Comparison of ENCODE assay signal across 1 cellular context in genomic region chr6:7341989-7342742, GRCh38.
TF ChIP-seq lines count a peak whose summit lies in the region.

No MANE protein-coding gene starts in this region.

TF ChIP-seq in HepG2, 621 proteins besides CTCF, POLR2A, EP300 and RAD21 (continued from another document and continues in another):
- no peak for TF ChIP-seq BCL3 (CRISPR knock-in tag; IDR thresholded peaks at IDR 0.05)
- TF ChIP-seq KMT2A (CRISPR knock-in tag; IDR thresholded peaks at IDR 0.05), result no peak
- no peak for TF ChIP-seq SMARCC2 (IDR thresholded peaks at IDR 0.05)
- TF ChIP-seq WIZ (CRISPR knock-in tag; IDR thresholded peaks at IDR 0.05), result no peak
- TF ChIP-seq FOXP4 (CRISPR knock-in tag; IDR thresholded peaks at IDR 0.05), result peak; percentile 59; the same call in 1 of the 2 replicates
- peak; percentile 62; the same call in 1 of the 2 replicates for TF ChIP-seq HMG20A (CRISPR knock-in tag; IDR thresholded peaks at IDR 0.05; ENCODE audit: borderline replicate concordance)
- TF ChIP-seq ZNF513 (CRISPR knock-in tag; conservative IDR thresholded peaks at IDR 0.05), result no peak
- no peak for TF ChIP-seq PATZ1 (CRISPR knock-in tag; IDR thresholded peaks at IDR 0.05)
- TF ChIP-seq NFE2L1 (CRISPR knock-in tag; IDR thresholded peaks at IDR 0.05; ENCODE audit: borderline replicate concordance), result no peak
- TF ChIP-seq MIER3 (CRISPR knock-in tag; IDR thresholded peaks at IDR 0.05; ENCODE audit: borderline replicate concordance), result 0 out of 2 replicates have a peak, but pooled peaks have one; percentile 46
- TF ChIP-seq SPEN (CRISPR knock-in tag; IDR thresholded peaks at IDR 0.05; ENCODE audit: low read depth), result 0 out of 2 replicates have a peak, but pooled peaks have one; percentile 23
- no peak for TF ChIP-seq ZNF589 (CRISPR knock-in tag; conservative IDR thresholded peaks at IDR 0.05)
- no peak for TF ChIP-seq ZNF558 (CRISPR knock-in tag; IDR thresholded peaks at IDR 0.05; ENCODE audit: borderline replicate concordance)
- TF ChIP-seq ZNF710 (CRISPR knock-in tag; IDR thresholded peaks at IDR 0.05; ENCODE audit: borderline replicate concordance), result 0 out of 2 replicates have a peak, but pooled peaks have one; percentile 27
- TF ChIP-seq THRA (CRISPR knock-in tag; IDR thresholded peaks at IDR 0.05; ENCODE audit: borderline replicate concordance), result no peak; the same call in 1 of the 2 replicates
- peak; percentile 70 for TF ChIP-seq ZNF768 (CRISPR knock-in tag; IDR thresholded peaks at IDR 0.05)
- TF ChIP-seq ATF4 (CRISPR knock-in tag; IDR thresholded peaks at IDR 0.05), result peak in 1 of 2 experiments; percentile 44; a peak in 1 of 4 replicates
- peak; percentile 95 for TF ChIP-seq ZNF652 (CRISPR knock-in tag; IDR thresholded peaks at IDR 0.05; ENCODE audit: borderline replicate concordance, low read depth)
- no peak for TF ChIP-seq CBX2 (IDR thresholded peaks at IDR 0.05; ENCODE audit: low read depth, low read length)
- TF ChIP-seq CBX2 (CRISPR knock-in tag; IDR thresholded peaks at IDR 0.05; ENCODE audit: low read depth), result no peak
- no peak for TF ChIP-seq ZNF225 (CRISPR knock-in tag; IDR thresholded peaks at IDR 0.05)
- TF ChIP-seq THAP7 (CRISPR knock-in tag; IDR thresholded peaks at IDR 0.05), result no peak
- no peak for TF ChIP-seq DDIT3 (CRISPR knock-in tag; IDR thresholded peaks at IDR 0.05)
- TF ChIP-seq ZSCAN20 (CRISPR knock-in tag; IDR thresholded peaks at IDR 0.05; ENCODE audit: borderline replicate concordance), result no peak
- no peak for TF ChIP-seq MTF1 (CRISPR knock-in tag; IDR thresholded peaks at IDR 0.05)
- no peak for TF ChIP-seq REPIN1 (CRISPR knock-in tag; IDR thresholded peaks at IDR 0.05; ENCODE audit: borderline replicate concordance, low read depth)
- no peak for TF ChIP-seq IKZF4 (CRISPR knock-in tag; IDR thresholded peaks at IDR 0.05; ENCODE audit: borderline replicate concordance, low read depth, not compliant biosample characterization)
- TF ChIP-seq CBX5 (CRISPR knock-in tag; IDR thresholded peaks at IDR 0.05; ENCODE audit: borderline replicate concordance), result no peak
- peak; percentile 52 for TF ChIP-seq SKI (IDR thresholded peaks at IDR 0.05; ENCODE audit: partially characterized antibody)
- no peak for TF ChIP-seq ZNF430 (CRISPR knock-in tag; IDR thresholded peaks at IDR 0.05)
- peak; percentile 39; the same call in 1 of the 2 replicates for TF ChIP-seq ZMYM3 (CRISPR knock-in tag; IDR thresholded peaks at IDR 0.05)
- no peak for TF ChIP-seq ZNF556 (CRISPR knock-in tag; IDR thresholded peaks at IDR 0.05; ENCODE audit: borderline replicate concordance)
- no peak for TF ChIP-seq DBP (CRISPR knock-in tag; IDR thresholded peaks at IDR 0.05; ENCODE audit: not compliant biosample characterization)
- TF ChIP-seq NR2F6 (IDR thresholded peaks at IDR 0.05), result no peak
- TF ChIP-seq NR2F6 (CRISPR knock-in tag; IDR thresholded peaks at IDR 0.05), result peak; percentile 24; the same call in 1 of the 2 replicates
- peak; percentile 59 for TF ChIP-seq RXRA (CRISPR knock-in tag; IDR thresholded peaks at IDR 0.05)
- TF ChIP-seq BHLHE40 (IDR thresholded peaks at IDR 0.05; ENCODE audit: low read length), result no peak
- TF ChIP-seq ZMYM2 (CRISPR knock-in tag; IDR thresholded peaks at IDR 0.05), result 0 out of 2 replicates have a peak, but pooled peaks have one; percentile 21
- 0 out of 2 replicates have a peak, but pooled peaks have one; percentile 65 for TF ChIP-seq MYPOP (CRISPR knock-in tag; IDR thresholded peaks at IDR 0.05)
- no peak for TF ChIP-seq ELK4 (CRISPR knock-in tag; IDR thresholded peaks at IDR 0.05; ENCODE audit: borderline replicate concordance)
- peak; percentile 44; the same call in 1 of the 2 replicates for TF ChIP-seq ZNF670 (CRISPR knock-in tag; IDR thresholded peaks at IDR 0.05; ENCODE audit: borderline replicate concordance)
